Comparison of ENCODE assay signal across 8 cellular contexts in genomic region chr10:29634764-29635625, GRCh38. TPM values are rescaled to one million over a fixed set of nuclear protein-coding genes. Genes with fewer than 3 reads are reported as not detected.
DNase-seq lines count a peak whose midpoint lies in the region; ATAC-seq, FAIRE-seq and TF ChIP-seq lines count a peak whose summit lies in the region.

SVIL (minus strand) TSS chr10:29634971; CDS start chr10:29555058, 79,913 bp downstream.

- no peak for TF ChIP-seq RAD21 in A549 (conservative IDR thresholded peaks at IDR 0.05 in 1 of 2, IDR thresholded peaks at IDR 0.05 in 1 of 2)

- 70% methylated on average over 10 of the region's 10 CpGs for WGBS in A549 (ENCODE audit: missing lambda C conversion rate)

- H3K4me1 Mint-ChIP-seq in brain, result peaks cover 45% of the 10 kb centered on the region
- peaks cover 48% of the 10 kb centered on the region for H3K4me1 Mint-ChIP-seq in stimulated activated effector memory CD8-positive, alpha-beta T cell treated with anti-CD3 and anti-CD28 coated beads, Interleukin-12 subunit alpha, Interleukin-12 subunit beta, amount 100 ng/mL, for 72 hours

- H3K4me3 Mint-ChIP-seq in brain, result peak within 1 kb of the TSS in 4 of 5 experiments; percentile 19 to 76 (median 58)
- H3K4me3 Mint-ChIP-seq in stimulated activated effector memory CD8-positive, alpha-beta T cell treated with anti-CD3 and anti-CD28 coated beads, Interleukin-12 subunit alpha, Interleukin-12 subunit beta, amount 100 ng/mL, for 72 hours, result peak within 1 kb of the TSS; percentile 61

- TF ChIP-seq POLR2A in A549 (IDR thresholded peaks at IDR 0.05; ENCODE audit: low read length), result no peak

- no peaks in the 10 kb centered on the region for H3K27me3 Mint-ChIP-seq in brain

- peak within 1 kb of the TSS; percentile 28 to 63 for H3K27ac ChIP-seq in A549

- H3K4me3 ChIP-seq in A549 (no peak within 1 kb of the TSS), HFF-Myc (replicated peaks; ENCODE audit: low read depth, low read length) (no peak within 1 kb of the TSS)

- H3K36me3 Mint-ChIP-seq in brain, result peaks cover 28% of the 10 kb centered on the region
- no peaks in the 10 kb centered on the region for H3K36me3 Mint-ChIP-seq in stimulated activated effector memory CD8-positive, alpha-beta T cell treated with anti-CD3 and anti-CD28 coated beads, Interleukin-12 subunit alpha, Interleukin-12 subunit beta, amount 100 ng/mL, for 72 hours

- peaks cover 0 to 3% (median 0%) of the 10 kb centered on the region in 5 experiments for H3K9me3 Mint-ChIP-seq in brain
- no peaks in the 10 kb centered on the region for H3K9me3 Mint-ChIP-seq in stimulated activated effector memory CD8-positive, alpha-beta T cell treated with anti-CD3 and anti-CD28 coated beads, Interleukin-12 subunit alpha, Interleukin-12 subunit beta, amount 100 ng/mL, for 72 hours

- POLR2A ChIA-PET in A549 (lab: Yijun Ruan, JAX), result no interaction called here

- CTCF ChIA-PET in A549 (lab: Yijun Ruan, JAX), result interaction anchor here (0.6 to 1.6 kb wide), 6 partner anchors 26 to 167 kb away, joined by 3 to 4 read pairs (median 3); no protein-coding TSS in a partner anchor

- peak; percentile 56 for FAIRE-seq in A549 (lab: Jason Lieb, UNC)

- DNase-seq in A549 (ENCODE audit: low read depth in 1 of 2, low spot score in 1 of 2) (no peak), HFF-Myc (ENCODE audit: extremely low read depth, low read depth) (peak; percentile 52), iPS-NIHi11 (ENCODE audit: low spot score) (peak; percentile 45), OCI-M2 (lab: John Stamatoyannopoulos, UW; ENCODE audit: unreplicated experiment) (no peak)
- DNase-seq in stimulated activated effector memory CD8-positive, alpha-beta T cell treated with anti-CD3 and anti-CD28 coated beads, Interleukin-12 subunit alpha, Interleukin-12 subunit beta, amount 100 ng/mL, for 72 hours (ENCODE audit: low spot score in 2 of 2), result no peak

- TF ChIP-seq EP300 in A549 (IDR thresholded peaks at IDR 0.05), result no peak

- H3K9me3 ChIP-seq in A549, result no peaks in the 10 kb centered on the region

- ATAC-seq in A549 (peak in 1 of 2 experiments; percentile 57; a peak in 3 of 6 replicates), HG02588 (IDR thresholded peaks at IDR 0.05; ENCODE audit: unreplicated experiment) (no peak), HG03520 (IDR thresholded peaks at IDR 0.05; ENCODE audit: unreplicated experiment) (no peak)
- ATAC-seq in stimulated activated effector memory CD8-positive, alpha-beta T cell treated with anti-CD3 and anti-CD28 coated beads, Interleukin-12 subunit alpha, Interleukin-12 subunit beta, amount 100 ng/mL, for 72 hours, result no peak

- peak within 1 kb of the TSS; percentile 59 for H3K4me2 ChIP-seq in A549

- peaks cover 39% of the 10 kb centered on the region for H3K4me1 ChIP-seq in A549

- H3K27ac Mint-ChIP-seq in brain, result peak within 1 kb of the TSS in 3 of 5 experiments; percentile 29 to 88 (median 76)
- H3K27ac Mint-ChIP-seq in stimulated activated effector memory CD8-positive, alpha-beta T cell treated with anti-CD3 and anti-CD28 coated beads, Interleukin-12 subunit alpha, Interleukin-12 subunit beta, amount 100 ng/mL, for 72 hours, result peak within 1 kb of the TSS; percentile 76

- TF ChIP-seq CTCF in A549 (IDR thresholded peaks at IDR 0.05), result no peak
- TF ChIP-seq CTCF in HFF-Myc (IDR thresholded peaks at IDR 0.05; ENCODE audit: low read depth, low read length, missing control alignments), result no peak
- no peak for TF ChIP-seq CTCF in brain (conservative IDR thresholded peaks at IDR 0.05)

TF ChIP-seq in A549, 52 proteins besides CTCF, POLR2A, EP300 and RAD21:
- TF ChIP-seq E2F6 (IDR thresholded peaks at IDR 0.05; ENCODE audit: borderline replicate concordance, low read depth) (no peak), CBX8 (IDR thresholded peaks at IDR 0.05) (no peak), USF2 (IDR thresholded peaks at IDR 0.05) (no peak), HOXB5 (CRISPR knock-in tag; IDR thresholded peaks at IDR 0.05) (no peak), HDAC2 (IDR thresholded peaks at IDR 0.05) (no peak), RARB (CRISPR knock-in tag; IDR thresholded peaks at IDR 0.05) (no peak), EHF (CRISPR knock-in tag; IDR thresholded peaks at IDR 0.05) (no peak), TP53 (CRISPR knock-in tag; IDR thresholded peaks at IDR 0.05) (no peak), MAX (IDR thresholded peaks at IDR 0.05) (no peak)

RNA-seq across cellular contexts. Expression of gene SVIL, which starts in this region (rescaled TPM):
- polyA plus RNA-seq in A549 (2011; rRNA removed) (20.4 and 26.7 TPM in 2 replicates), A549 (2017; fragmentation: RNase III; extraction: RNeasy Plus Mini Kit Qiagen cat#74134 plus additional on column Dnase treatment) (9.6 to 12.1 TPM (median 12.0 TPM) in 3 replicates), brain (ENCODE audit: insufficient read depth, low read depth, low replicate concordance) (25.9 TPM)
- polyA plus RNA-seq in A549 (2012; cell fraction: cytosol; rRNA removed), result 4.1 and 4.3 TPM in 2 replicates
- 11.7 and 14.1 TPM in 2 replicates for polyA plus RNA-seq in A549 (2012; cell fraction: nucleus; rRNA removed)
- polyA minus RNA-seq in A549 (2011; rRNA and poly(A)+ RNA removed), result 23.6 and 32.6 TPM in 2 replicates

Comparison
In these comparisons a context has a peak if more than half of its experiments do, and no peak if none do; other contexts are left out.
1. DNase-seq: peak in HFF-Myc (single experiment) and iPS-NIHi11 (single experiment); none in A549 (0 of 2), stimulated activated effector memory CD8-positive, alpha-beta T cell treated with anti-CD3 and anti-CD28 coated beads, Interleukin-12 subunit alpha, Interleukin-12 subunit beta, amount 100 ng/mL, for 72 hours (0 of 2) and OCI-M2 (single experiment).